21 cellular contexts compared by ENCODE assay signal in the genomic region with DNA sequence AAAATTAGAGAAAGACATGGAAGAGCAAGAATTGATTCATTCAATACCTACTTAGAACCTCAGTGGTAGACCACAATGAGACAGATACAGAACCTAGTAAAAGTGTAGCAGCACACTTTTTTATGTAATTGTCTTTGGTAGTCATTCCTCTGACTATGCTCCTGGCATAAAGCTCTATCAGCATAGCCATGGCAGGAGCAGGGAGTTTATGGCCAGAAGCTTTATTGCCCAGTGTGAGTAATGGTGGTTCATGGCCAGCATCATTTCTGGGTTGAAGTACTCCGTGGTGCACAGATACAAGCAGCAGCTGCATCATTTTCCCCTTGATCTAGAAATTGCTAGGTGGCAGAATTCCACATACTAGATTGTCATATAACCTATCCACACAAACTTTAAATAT.
DNase-seq lines count a peak whose midpoint lies in the region; ATAC-seq and TF ChIP-seq lines count a peak whose summit lies in the region.
"Had no signal": no experiment of that assay in that cellular context is flagged by ENCODE, and none has a peak within 500 bp of the region (broad histone marks: within the 10 kb centered on the region; RNA-seq: fewer than 3 reads in every experiment).

No MANE protein-coding gene starts in this region.

- POLR2A ChIA-PET in CD8-positive, alpha-beta T cell (lab: Charles Lee) = no interaction called here

- intact Hi-C loops in CD8-positive, alpha-beta T cell (cut with DNase I, micrococcal nuclease) = no loop called here

- TF ChIP-seq CTCF in CD8-positive, alpha-beta T cell (IDR thresholded peaks at IDR 0.05) = no peak

- no peaks in the 10 kb centered on the region for H3K9me3 Mint-ChIP-seq in CD8-positive, alpha-beta T cell

- CTCF ChIA-PET in CD8-positive, alpha-beta T cell (lab: Charles Lee) = interaction anchor here (0.7 kb wide), 1 partner anchor 227 kb away, joined by 3 read pairs; no protein-coding TSS in a partner anchor

- H3K9me3 ChIP-seq in CD8-positive, alpha-beta T cell (ENCODE audit: low read length) = no peaks in the 10 kb centered on the region
- H3K9me3 ChIP-seq: SJCRH30 had no signal

- no peaks in the 10 kb centered on the region for H3K36me3 Mint-ChIP-seq in CD8-positive, alpha-beta T cell
- H3K36me3 Mint-ChIP-seq: CD4-positive, CD25-positive, alpha-beta regulatory T cell had no signal

- no peaks in the 10 kb centered on the region for H3K36me3 ChIP-seq in CD8-positive, alpha-beta T cell (ENCODE audit: insufficient read depth, low read length)
- H3K36me3 ChIP-seq: SJCRH30 had no signal

- no peaks in the 10 kb centered on the region for H3K4me1 ChIP-seq in CD8-positive, alpha-beta T cell (ENCODE audit: insufficient read depth, low read length)
- H3K4me1 ChIP-seq: SJCRH30 had no signal

- H3K27ac Mint-ChIP-seq in CD8-positive, alpha-beta T cell = no peak overlapping the region
- H3K27ac Mint-ChIP-seq: B cell; CD4-positive, CD25-positive, alpha-beta regulatory T cell had no signal

- no peak overlapping the region for H3K4me3 Mint-ChIP-seq in CD8-positive, alpha-beta T cell
- H3K4me3 Mint-ChIP-seq: B cell had no signal

- H3K4me3 ChIP-seq in CD8-positive, alpha-beta T cell (ENCODE audit: low read depth, low read length) = no peak overlapping the region
- H3K4me3 ChIP-seq: GM12878, SJCRH30 had no signal

- no peaks in the 10 kb centered on the region for H3K27me3 Mint-ChIP-seq in CD8-positive, alpha-beta T cell (ENCODE audit: low read depth)
- H3K27me3 Mint-ChIP-seq: B cell; CD4-positive, CD25-positive, alpha-beta regulatory T cell had no signal

- H3K4me1 Mint-ChIP-seq in CD8-positive, alpha-beta T cell (ENCODE audit: low read depth) = no peaks in the 10 kb centered on the region
- H3K4me1 Mint-ChIP-seq: B cell; CD4-positive, CD25-positive, alpha-beta regulatory T cell had no signal

- no peaks in the 10 kb centered on the region for H3K27me3 ChIP-seq in CD8-positive, alpha-beta T cell (ENCODE audit: insufficient read depth, low read length)
- H3K27me3 ChIP-seq: SJCRH30 had no signal

- ATAC-seq in CD8-positive, alpha-beta T cell = no peak
- ATAC-seq in GM21360 (IDR thresholded peaks at IDR 0.05; ENCODE audit: unreplicated experiment) (no peak), GM19023 (IDR thresholded peaks at IDR 0.05; ENCODE audit: unreplicated experiment) (no peak)
- ATAC-seq: GM12878 had no signal

- peak; percentile 6 for DNase-seq in GM03348 (ENCODE audit: low spot score)
- DNase-seq in LHCN-M2 (ENCODE audit: low read depth) = peak; percentile 67
- DNase-seq in amniotic epithelial cell (ENCODE audit: low read depth) = peak; percentile 9
- DNase-seq in myocyte (ENCODE audit: low read depth) = peak; percentile 37
- DNase-seq in CD8-positive, alpha-beta T cell = no peak
- DNase-seq in ACHN = no peak
- DNase-seq: CD4-positive, CD25-positive, alpha-beta regulatory T cell; DMS53; Kasumi-1; MV-4-11; NCI-H1417 treated with DMSO at 0.1 percent for 48 hours; NCI-H2029; NCI-H2171; NCI-H446 treated with DMSO at 0.1 percent for 48 hours; NK-92 treated with Interleukin-12 subunit alpha and Interleukin-12 subunit beta, amount 100 ng/mL, for 24 hours; SJCRH30 had no signal

- in situ Hi-C loops in ACHN (cut with HindIII; ENCODE audit: low pct_ligation_motif_present, low pct_unique_long_range_greater_than_20kb, low sequenced_read_pairs) = no loop called here

- H3K27ac ChIP-seq in CD8-positive, alpha-beta T cell (ENCODE audit: low read depth, low read length) = no peak overlapping the region
- H3K27ac ChIP-seq: RWPE1, SJCRH30 had no signal

Comparison
In these comparisons a context has a peak if more than half of its experiments do, and no peak if none do; other contexts are left out.
1. DNase-seq: peak in GM03348 (single experiment), LHCN-M2 (single experiment), amniotic epithelial cell (single experiment) and myocyte (single experiment); none in CD8-positive, alpha-beta T cell (0 of 7) and ACHN (single experiment).